In the genomic region with DNA sequence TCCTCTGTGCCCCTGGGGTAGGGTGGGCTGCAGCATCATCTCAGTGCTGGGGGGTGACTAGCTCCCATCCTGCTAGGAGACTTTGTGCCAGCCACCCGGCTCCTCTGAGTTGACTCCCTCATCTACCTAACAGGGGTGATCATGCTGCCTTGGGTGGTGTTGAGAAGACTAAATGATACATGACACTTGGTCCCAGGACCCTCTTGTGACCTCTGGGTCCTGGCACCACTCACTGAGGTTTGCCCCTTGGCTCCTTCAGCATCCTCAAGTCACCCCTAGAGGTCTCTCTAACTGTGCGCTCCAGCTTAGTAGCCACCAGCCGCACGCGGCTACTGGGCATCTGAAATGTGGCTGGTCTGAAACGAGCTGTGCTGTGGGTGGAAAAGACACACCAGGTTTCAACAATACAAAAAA, we compare ENCODE assay signal across 9 cellular contexts.
DNase-seq lines count a peak whose midpoint lies in the region; ATAC-seq lines count a peak whose summit lies in the region.
"Had no signal": no experiment of that assay in that cellular context is flagged by ENCODE, and none has a peak within 500 bp of the region (broad histone marks: within the 10 kb centered on the region; RNA-seq: fewer than 3 reads in every experiment).

No MANE protein-coding gene starts in this region.

- ATAC-seq in activated CD8-positive, alpha-beta T cell treated with anti-CD3 and anti-CD28 coated beads, Interleukin-2, amount 10 ng/mL, durations not matched to agents 7 days and 5 days, result peak; percentile 58
- ATAC-seq in aorta (ENCODE audit: low FRiP score), result peak; percentile 66
- no peak for ATAC-seq in GM21515 (IDR thresholded peaks at IDR 0.05; ENCODE audit: unreplicated experiment)
- no peak for ATAC-seq in GM18511 (IDR thresholded peaks at IDR 0.05; ENCODE audit: unreplicated experiment)

- DNase-seq in activated naive CD4-positive, alpha-beta T cell treated with anti-CD3 and anti-CD28 coated beads for 36 hours, result peak; percentile 24
- no peak for DNase-seq in activated naive CD4-positive, alpha-beta T cell treated with anti-CD3 and anti-CD28 coated beads, Interleukin-2, amount 10 ng/mL, durations not matched to agents 7 days and 5 days
- DNase-seq in M059J (ENCODE audit: low read depth) (peak; percentile 65), iPS-NIHi11 (ENCODE audit: low spot score) (peak; percentile 76), aorta (peak; percentile 62 to 77)
- DNase-seq in activated CD8-positive, alpha-beta T cell treated with anti-CD3 and anti-CD28 coated beads, Interleukin-2, amount 10 ng/mL, durations not matched to agents 7 days and 5 days, result peak; percentile 35

- no peak overlapping the region for H3K27ac Mint-ChIP-seq in activated naive CD4-positive, alpha-beta T cell treated with anti-CD3 and anti-CD28 coated beads for 36 hours
- no peak overlapping the region for H3K27ac Mint-ChIP-seq in activated naive CD4-positive, alpha-beta T cell treated with anti-CD3 and anti-CD28 coated beads, Interleukin-2, amount 10 ng/mL, durations not matched to agents 7 days and 5 days
- H3K27ac Mint-ChIP-seq in activated CD8-positive, alpha-beta T cell treated with anti-CD3 and anti-CD28 coated beads, Interleukin-2, amount 10 ng/mL, durations not matched to agents 7 days and 5 days, result peak overlapping the region; percentile 57
- H3K27ac Mint-ChIP-seq: activated naive CD8-positive, alpha-beta T cell had no signal

- 32 to 41% methylated on average over 6 of the region's 6 CpGs for WGBS in aorta, 2 donors

- intact Hi-C loops in activated naive CD4-positive, alpha-beta T cell treated with anti-CD3 and anti-CD28 coated beads for 36 hours (cut with micrococcal nuclease), result loop anchor here (1.0 to 5.0 kb wide), 2 partner anchors 69 to 82 kb away; no protein-coding TSS in a partner anchor
- intact Hi-C loops in aorta (cut with DNase I), result loop anchor here (2.0 to 5.0 kb wide), 2 partner anchors 82 to 84 kb away; no protein-coding TSS in a partner anchor

- POLR2A ChIA-PET in activated CD8-positive, alpha-beta T cell treated with anti-CD3 and anti-CD28 coated beads, Interleukin-2, amount 10 ng/mL, durations not matched to agents 7 days and 5 days (lab: Charles Lee), result no interaction called here

- H3K4me1 ChIP-seq in aorta (ENCODE audit: control insufficient read depth in 1 of 2, insufficient read depth in 2 of 2, low read length in 2 of 2), result no peaks in the 10 kb centered on the region

- CTCF ChIA-PET in activated naive CD4-positive, alpha-beta T cell treated with anti-CD3 and anti-CD28 coated beads for 36 hours (lab: Charles Lee), result interaction anchor here (0.6 to 1.7 kb wide), 4 partner anchors 79 to 125 kb away, joined by 3 to 12 read pairs (median 4); no protein-coding TSS in a partner anchor
- CTCF ChIA-PET in activated naive CD4-positive, alpha-beta T cell treated with anti-CD3 and anti-CD28 coated beads, Interleukin-2, amount 10 ng/mL, durations not matched to agents 7 days and 5 days (lab: Charles Lee), result interaction anchor here (0.6 to 2.5 kb wide), 7 partner anchors 8 to 126 kb away, joined by 3 to 13 read pairs (median 5); no protein-coding TSS in a partner anchor
- CTCF ChIA-PET in activated CD8-positive, alpha-beta T cell treated with anti-CD3 and anti-CD28 coated beads, Interleukin-2, amount 10 ng/mL, durations not matched to agents 7 days and 5 days (lab: Charles Lee), result interaction anchor here (0.7 to 2.2 kb wide), 11 partner anchors 10 to 128 kb away, joined by 3 to 9 read pairs (median 4); no protein-coding TSS in a partner anchor

- H3K4me1 Mint-ChIP-seq in activated naive CD4-positive, alpha-beta T cell treated with anti-CD3 and anti-CD28 coated beads for 36 hours (ENCODE audit: low read depth), result no peaks in the 10 kb centered on the region
- H3K4me1 Mint-ChIP-seq in activated naive CD4-positive, alpha-beta T cell treated with anti-CD3 and anti-CD28 coated beads, Interleukin-2, amount 10 ng/mL, durations not matched to agents 7 days and 5 days, result peaks cover 39% of the 10 kb centered on the region
- peaks cover 49% of the 10 kb centered on the region for H3K4me1 Mint-ChIP-seq in activated CD8-positive, alpha-beta T cell treated with anti-CD3 and anti-CD28 coated beads, Interleukin-2, amount 10 ng/mL, durations not matched to agents 7 days and 5 days (ENCODE audit: low read depth)

- H3K27me3 ChIP-seq in aorta (ENCODE audit: control insufficient read depth in 1 of 2, insufficient read depth in 2 of 2, low read length in 1 of 2), result no peaks in the 10 kb centered on the region

- H3K27ac ChIP-seq in aorta (ENCODE audit: low read depth in 1 of 2, low read length in 2 of 2), result no peak overlapping the region

- H3K27me3 Mint-ChIP-seq in activated naive CD4-positive, alpha-beta T cell treated with anti-CD3 and anti-CD28 coated beads for 36 hours (ENCODE audit: low read depth), result peaks cover 7% of the 10 kb centered on the region
- peaks cover 62% of the 10 kb centered on the region for H3K27me3 Mint-ChIP-seq in activated naive CD4-positive, alpha-beta T cell treated with anti-CD3 and anti-CD28 coated beads, Interleukin-2, amount 10 ng/mL, durations not matched to agents 7 days and 5 days
- H3K27me3 Mint-ChIP-seq in activated CD8-positive, alpha-beta T cell treated with anti-CD3 and anti-CD28 coated beads, Interleukin-2, amount 10 ng/mL, durations not matched to agents 7 days and 5 days (ENCODE audit: low read depth), result peaks cover 3% of the 10 kb centered on the region
- H3K27me3 Mint-ChIP-seq: activated naive CD8-positive, alpha-beta T cell had no signal

- no peak overlapping the region for H3K4me3 ChIP-seq in aorta (ENCODE audit: low read length in 2 of 2)

- no peaks in the 10 kb centered on the region for H3K9me3 ChIP-seq in aorta (ENCODE audit: control insufficient read depth, low read length)

- H3K36me3 Mint-ChIP-seq in activated naive CD4-positive, alpha-beta T cell treated with anti-CD3 and anti-CD28 coated beads for 36 hours (ENCODE audit: low read depth), result no peaks in the 10 kb centered on the region
- peaks cover 5% of the 10 kb centered on the region for H3K36me3 Mint-ChIP-seq in activated naive CD4-positive, alpha-beta T cell treated with anti-CD3 and anti-CD28 coated beads, Interleukin-2, amount 10 ng/mL, durations not matched to agents 7 days and 5 days
- H3K36me3 Mint-ChIP-seq in activated CD8-positive, alpha-beta T cell treated with anti-CD3 and anti-CD28 coated beads, Interleukin-2, amount 10 ng/mL, durations not matched to agents 7 days and 5 days (ENCODE audit: low read depth), result peaks cover 7% of the 10 kb centered on the region
- H3K36me3 Mint-ChIP-seq: activated naive CD8-positive, alpha-beta T cell had no signal

- H3K4me3 Mint-ChIP-seq in activated naive CD4-positive, alpha-beta T cell treated with anti-CD3 and anti-CD28 coated beads for 36 hours, result no peak overlapping the region
- no peak overlapping the region for H3K4me3 Mint-ChIP-seq in activated naive CD4-positive, alpha-beta T cell treated with anti-CD3 and anti-CD28 coated beads, Interleukin-2, amount 10 ng/mL, durations not matched to agents 7 days and 5 days
- no peak overlapping the region for H3K4me3 Mint-ChIP-seq in activated CD8-positive, alpha-beta T cell treated with anti-CD3 and anti-CD28 coated beads, Interleukin-2, amount 10 ng/mL, durations not matched to agents 7 days and 5 days
- H3K4me3 Mint-ChIP-seq: activated naive CD8-positive, alpha-beta T cell had no signal

- H3K9me3 Mint-ChIP-seq in activated naive CD4-positive, alpha-beta T cell treated with anti-CD3 and anti-CD28 coated beads for 36 hours, result no peaks in the 10 kb centered on the region
- no peaks in the 10 kb centered on the region for H3K9me3 Mint-ChIP-seq in activated naive CD4-positive, alpha-beta T cell treated with anti-CD3 and anti-CD28 coated beads, Interleukin-2, amount 10 ng/mL, durations not matched to agents 7 days and 5 days
- no peaks in the 10 kb centered on the region for H3K9me3 Mint-ChIP-seq in activated CD8-positive, alpha-beta T cell treated with anti-CD3 and anti-CD28 coated beads, Interleukin-2, amount 10 ng/mL, durations not matched to agents 7 days and 5 days (ENCODE audit: insufficient read depth)

- H3K36me3 ChIP-seq in aorta (ENCODE audit: control insufficient read depth in 1 of 2, insufficient read depth in 2 of 2, low read length in 1 of 2), result no peaks in the 10 kb centered on the region

Comparison
In these comparisons a context has a peak if more than half of its experiments do, and no peak if none do; other contexts are left out.
1. ATAC-seq: peak in activated CD8-positive, alpha-beta T cell treated with anti-CD3 and anti-CD28 coated beads, Interleukin-2, amount 10 ng/mL, durations not matched to agents 7 days and 5 days (single experiment) and aorta (single experiment); none in GM21515 (single experiment) and GM18511 (single experiment).